ENCODE assay signal across 8 cellular contexts in the genomic region with DNA sequence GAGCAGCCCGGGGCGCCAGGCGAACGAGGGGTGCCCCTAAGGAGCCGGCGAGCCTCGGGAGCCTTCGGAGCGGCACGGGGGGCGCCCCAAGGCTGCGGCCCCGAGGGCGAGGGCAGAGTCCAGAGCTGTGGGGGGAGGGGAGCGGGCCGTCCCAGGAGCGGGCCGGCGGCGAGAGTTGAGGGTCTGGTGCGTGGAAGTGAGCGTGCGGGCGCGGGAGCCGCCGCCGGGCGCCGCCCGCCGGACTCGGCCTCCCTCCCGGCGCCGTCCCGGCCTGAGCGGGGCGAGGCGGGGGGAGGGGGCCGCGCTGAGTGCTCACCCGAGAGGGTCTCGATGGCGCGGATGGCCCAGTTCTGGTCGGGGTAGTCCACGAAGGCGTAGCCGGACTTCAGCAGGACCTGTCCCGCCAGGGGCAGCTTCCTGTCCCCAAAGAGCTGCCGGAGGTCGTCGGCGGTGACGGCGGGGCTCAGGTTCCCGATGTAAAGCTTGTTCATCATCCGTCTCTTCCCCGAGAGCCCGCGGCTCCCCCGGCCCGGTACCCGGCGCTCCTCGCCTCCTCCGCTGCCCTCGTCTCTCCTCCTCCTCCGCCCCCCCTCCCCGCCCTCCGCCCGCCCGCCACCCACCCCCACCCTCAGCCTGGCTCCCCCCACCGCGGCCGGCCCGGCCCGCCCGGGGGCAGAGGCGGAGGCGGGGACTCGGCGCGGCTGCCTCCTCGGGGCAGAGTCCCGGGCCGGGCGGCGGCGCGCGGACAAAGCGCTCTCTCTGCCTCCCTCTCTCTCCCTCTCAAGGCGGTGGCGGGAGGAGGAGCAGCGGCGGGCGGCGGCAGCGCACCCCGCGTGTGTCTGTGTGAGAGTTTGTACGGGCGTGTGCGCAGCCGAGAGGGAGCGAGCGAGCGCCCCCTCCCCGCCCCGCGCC. TPM values are rescaled to one million over a fixed set of nuclear protein-coding genes. Genes with fewer than 3 reads are reported as not detected.
DNase-seq lines count a peak whose midpoint lies in the region; ATAC-seq, FAIRE-seq and TF ChIP-seq lines count a peak whose summit lies in the region.

A gene (minus strand): TSS at position 576 of the 912 bp plus-strand sequence. CDS start 82 bp downstream, at position 494.

- H2AFZ ChIP-seq in smooth muscle cell (ENCODE audit: low read depth): peak within 1 kb of the TSS; percentile 38

- peak within 1 kb of the TSS; percentile 98 for H3K4me2 ChIP-seq in smooth muscle cell

- peaks cover 15% of the 10 kb centered on the region for H3F3A ChIP-seq in smooth muscle cell (ENCODE audit: low read depth)

- H3K4me1 Mint-ChIP-seq in CD4-positive, CD25-positive, alpha-beta regulatory T cell: peaks cover 7 to 23% (median 16%) of the 10 kb centered on the region in 4 donors
- peaks cover 7 to 18% (median 9%) of the 10 kb centered on the region in 3 donors for H3K4me1 Mint-ChIP-seq in IgD-negative memory B cell

- DNase-seq in CD4-positive, CD25-positive, alpha-beta regulatory T cell: peak; percentile 15 to 55 (median 25)
- DNase-seq in T-helper 22 cell (ENCODE audit: low read depth) (peak; percentile 5), bronchial epithelial cell (ENCODE audit: low read depth) (peak; percentile 56), iPS-NIHi11 (ENCODE audit: low spot score) (peak; percentile 84), smooth muscle cell (lab: John Stamatoyannopoulos, UW; ENCODE audit: unreplicated experiment) (peak; percentile 63), NCI-H187 (lab: John Stamatoyannopoulos, UW) (no peak)

- H3K36me3 ChIP-seq in CD4-positive, CD25-positive, alpha-beta regulatory T cell (ENCODE audit: control insufficient read depth, insufficient read depth, low read length): no peaks in the 10 kb centered on the region
- peaks cover 1% of the 10 kb centered on the region for H3K36me3 ChIP-seq in bronchial epithelial cell (ENCODE audit: control insufficient read depth, insufficient read depth, low read length)
- no peaks in the 10 kb centered on the region for H3K36me3 ChIP-seq in smooth muscle cell (ENCODE audit: low read depth)

- no peak within 1 kb of the TSS for H3K27ac ChIP-seq in CD4-positive, CD25-positive, alpha-beta regulatory T cell (ENCODE audit: insufficient read depth, low read length, poor library complexity, severe bottlenecking)
- H3K27ac ChIP-seq in smooth muscle cell (ENCODE audit: low read depth): peak within 1 kb of the TSS; percentile 100

- peak; percentile 8 for TF ChIP-seq CTCF in bronchial epithelial cell (IDR thresholded peaks at IDR 0.05; ENCODE audit: insufficient read depth, low read length, severe bottlenecking)
- TF ChIP-seq CTCF in smooth muscle cell (IDR thresholded peaks at IDR 0.05; ENCODE audit: borderline replicate concordance, insufficient read depth, poor library complexity, severe bottlenecking): no peak

- no peak within 1 kb of the TSS for H3K4me3 ChIP-seq in CD4-positive, CD25-positive, alpha-beta regulatory T cell (ENCODE audit: low read depth, low read length)
- H3K4me3 ChIP-seq in bronchial epithelial cell (ENCODE audit: low read depth, low read length): peak within 1 kb of the TSS; percentile 85
- peak within 1 kb of the TSS; percentile 91 for H3K4me3 ChIP-seq in smooth muscle cell

- peaks cover 79% of the 10 kb centered on the region for H3K79me2 ChIP-seq in smooth muscle cell (ENCODE audit: low read depth)

- H3K27me3 Mint-ChIP-seq in CD4-positive, CD25-positive, alpha-beta regulatory T cell: peaks cover 82% of the 10 kb centered on the region
- peaks cover 48% of the 10 kb centered on the region for H3K27me3 Mint-ChIP-seq in IgD-negative memory B cell

- 0% methylated on average over 14 of the region's 113 CpGs for WGBS in smooth muscle cell (ENCODE audit: low lambda C conversion rate)

- H3K27ac Mint-ChIP-seq in CD4-positive, CD25-positive, alpha-beta regulatory T cell: no peak within 1 kb of the TSS
- H3K27ac Mint-ChIP-seq in IgD-negative memory B cell: no peak within 1 kb of the TSS

- H3K9me3 ChIP-seq in CD4-positive, CD25-positive, alpha-beta regulatory T cell (ENCODE audit: control insufficient read depth in 2 of 2, low read length in 2 of 2): no peaks in the 10 kb centered on the region
- no peaks in the 10 kb centered on the region for H3K9me3 ChIP-seq in smooth muscle cell (replicated peaks; ENCODE audit: low read depth)

- peaks cover 25% of the 10 kb centered on the region for H3K4me1 ChIP-seq in CD4-positive, CD25-positive, alpha-beta regulatory T cell (ENCODE audit: control insufficient read depth, insufficient read depth, low read length, poor library complexity, severe bottlenecking)
- H3K4me1 ChIP-seq in smooth muscle cell (ENCODE audit: low read depth): peaks cover 31% of the 10 kb centered on the region

- H3K4me3 Mint-ChIP-seq in CD4-positive, CD25-positive, alpha-beta regulatory T cell: peak within 1 kb of the TSS; percentile 72 to 87 (median 84)
- H3K4me3 Mint-ChIP-seq in IgD-negative memory B cell: peak within 1 kb of the TSS; percentile 85 to 94 (median 90)

- no peaks in the 10 kb centered on the region for H3K36me3 Mint-ChIP-seq in CD4-positive, CD25-positive, alpha-beta regulatory T cell
- no peaks in the 10 kb centered on the region for H3K36me3 Mint-ChIP-seq in IgD-negative memory B cell

- no peak for FAIRE-seq in bronchial epithelial cell (lab: Jason Lieb, UNC)

- peaks cover 0 to 3% (median 0%) of the 10 kb centered on the region in 7 donors for H3K9me3 Mint-ChIP-seq in CD4-positive, CD25-positive, alpha-beta regulatory T cell
- H3K9me3 Mint-ChIP-seq in IgD-negative memory B cell: peaks cover 0 to 1% (median 0%) of the 10 kb centered on the region in 3 donors

- H4K20me1 ChIP-seq in smooth muscle cell (ENCODE audit: low read depth): peaks cover 36% of the 10 kb centered on the region

- H3K27me3 ChIP-seq in CD4-positive, CD25-positive, alpha-beta regulatory T cell (ENCODE audit: control insufficient read depth, insufficient read depth, low read length): peaks cover 42% of the 10 kb centered on the region
- H3K27me3 ChIP-seq in bronchial epithelial cell (ENCODE audit: control insufficient read depth, insufficient read depth, low read length) (no peaks in the 10 kb centered on the region), smooth muscle cell (ENCODE audit: low read depth) (no peaks in the 10 kb centered on the region)

- peak; percentile 57 to 59 for ATAC-seq in CD4-positive, CD25-positive, alpha-beta regulatory T cell (ENCODE audit: low read depth in 2 of 2)
- peak; percentile 58 for ATAC-seq in GM19452 (IDR thresholded peaks at IDR 0.05; ENCODE audit: unreplicated experiment)

- peak within 1 kb of the TSS; percentile 100 for H3K9ac ChIP-seq in smooth muscle cell (ENCODE audit: low read depth)

RNA-seq across cellular contexts. Expression of the gene that starts here (rescaled TPM):
- 3.6 TPM for total RNA-seq in CD4-positive, CD25-positive, alpha-beta regulatory T cell
- polyA plus RNA-seq in CD4-positive, CD25-positive, alpha-beta regulatory T cell: not detected
- polyA plus RNA-seq in IgD-negative memory B cell (not detected), smooth muscle cell (80.6 and 105 TPM in 2 replicates)
- total RNA-seq in bronchial epithelial cell (32.6 and 37.1 TPM in 2 replicates), smooth muscle cell (59.2 and 73.7 TPM in 2 replicates)

Comparison
In these comparisons a context has a peak if more than half of its experiments do, and no peak if none do; other contexts are left out.
1. RNA of the gene that starts here (polyA plus RNA-seq): 80.6 to 105 TPM in smooth muscle cell; not detected in IgD-negative memory B cell (single experiment) and not detected in CD4-positive, CD25-positive, alpha-beta regulatory T cell; every median in the first group is over 10 times any median in the second.
2. DNase-seq: peak in CD4-positive, CD25-positive, alpha-beta regulatory T cell (3 of 3), T-helper 22 cell (single experiment), bronchial epithelial cell (single experiment), iPS-NIHi11 (single experiment) and smooth muscle cell (single experiment); none in NCI-H187 (0 of 2).